ENCODE assay signal across 8 cellular contexts in the genomic region with DNA sequence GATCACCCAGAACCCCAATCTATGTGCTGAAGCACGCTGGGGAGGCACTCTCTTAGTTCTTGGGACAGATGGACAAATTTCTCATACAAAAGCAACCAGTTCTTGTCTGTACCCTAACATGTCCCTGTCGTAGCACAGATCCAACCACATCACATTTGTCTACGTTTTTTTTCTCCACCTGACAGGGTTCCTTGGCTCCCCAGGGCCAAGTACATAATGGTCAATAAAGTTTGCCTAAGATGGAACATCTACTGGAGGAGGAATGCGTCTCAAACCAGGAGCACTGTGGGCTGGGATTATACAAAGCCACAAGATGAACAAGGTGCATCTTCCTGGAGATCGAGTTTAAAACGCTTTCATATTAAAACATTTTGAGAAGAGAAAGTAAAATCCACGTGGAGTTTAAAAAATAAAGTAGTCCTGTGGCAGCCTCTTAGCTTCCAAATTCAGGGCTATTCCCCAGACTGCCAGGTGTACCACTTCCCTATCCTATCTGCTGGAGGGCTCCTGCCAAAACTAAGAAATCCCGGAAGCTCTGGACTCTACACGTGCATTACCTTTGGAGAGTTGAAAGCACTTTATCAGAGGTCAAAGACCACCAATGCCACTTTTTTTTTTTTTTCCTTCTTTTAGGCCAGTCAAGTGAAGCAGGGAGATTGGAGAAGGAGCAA. TPM values are rescaled to one million over a fixed set of nuclear protein-coding genes. Genes with fewer than 3 reads are reported as not detected.
A peak's percentile ranks its signal among the peaks of the same experiment; 100 is the strongest.
DNase-seq lines count a peak whose midpoint lies in the region; ATAC-seq and TF ChIP-seq lines count a peak whose summit lies in the region.

No MANE protein-coding gene starts in this region.

- no peaks in the 10 kb centered on the region for H3K27me3 ChIP-seq in CD4-positive, alpha-beta memory T cell (ENCODE audit: insufficient read depth, low read length)
- no peaks in the 10 kb centered on the region for H3K27me3 ChIP-seq in Karpas-422 (ENCODE audit: low read length)
- no peaks in the 10 kb centered on the region for H3K27me3 ChIP-seq in effector memory CD4-positive, alpha-beta T cell (replicated peaks; ENCODE audit: control insufficient read depth, insufficient read depth, low read length, poor library complexity, severe bottlenecking)

- H3K4me2 ChIP-seq in Karpas-422 (ENCODE audit: low read depth, low read length, poor library complexity, severe bottlenecking), result peak overlapping the region; percentile 92

- H3K4me3 Mint-ChIP-seq in CD4-positive, alpha-beta memory T cell, result peak overlapping the region; percentile 97 to 100 (median 99)
- H3K4me3 Mint-ChIP-seq in osteocyte (ENCODE audit: unreplicated experiment), result peak overlapping the region; percentile 96

- H4K20me1 ChIP-seq in Karpas-422 (ENCODE audit: insufficient read depth, low read depth, low read length), result peaks cover 20% of the 10 kb centered on the region; the same call in 1 of the 2 replicates

- H3K9ac ChIP-seq in Karpas-422 (ENCODE audit: low read length), result peak overlapping the region; percentile 85

- peak overlapping the region; percentile 92 for H3K27ac ChIP-seq in CD4-positive, alpha-beta memory T cell (ENCODE audit: low read depth, low read length)
- peak overlapping the region; percentile 95 for H3K27ac ChIP-seq in Karpas-422 (ENCODE audit: low read length)
- peak overlapping the region; percentile 95 for H3K27ac ChIP-seq in effector memory CD4-positive, alpha-beta T cell (ENCODE audit: insufficient read depth, low read length, poor library complexity, severe bottlenecking)

- peaks cover 60% of the 10 kb centered on the region for H3K4me1 ChIP-seq in CD4-positive, alpha-beta memory T cell (ENCODE audit: insufficient read depth, low read length)
- H3K4me1 ChIP-seq in Karpas-422 (ENCODE audit: low read length), result peaks cover 65% of the 10 kb centered on the region
- H3K4me1 ChIP-seq in effector memory CD4-positive, alpha-beta T cell (ENCODE audit: control insufficient read depth, insufficient read depth, low read length, poor library complexity, severe bottlenecking), result peaks cover 49% of the 10 kb centered on the region

- H3K4me1 Mint-ChIP-seq in CD4-positive, alpha-beta memory T cell, result peaks cover 39 to 77% (median 51%) of the 10 kb centered on the region in 4 donors
- peaks cover 41% of the 10 kb centered on the region for H3K4me1 Mint-ChIP-seq in osteocyte (ENCODE audit: unreplicated experiment)

- peaks cover 3 to 37% of the 10 kb centered on the region in 2 donors for H3K36me3 Mint-ChIP-seq in CD4-positive, alpha-beta memory T cell
- peaks cover 1% of the 10 kb centered on the region for H3K36me3 Mint-ChIP-seq in osteocyte (ENCODE audit: unreplicated experiment)

- H3K27me3 Mint-ChIP-seq in CD4-positive, alpha-beta memory T cell, result no peaks in the 10 kb centered on the region
- no peaks in the 10 kb centered on the region for H3K27me3 Mint-ChIP-seq in osteocyte (ENCODE audit: unreplicated experiment)

- POLR2A ChIA-PET in CD4-positive, alpha-beta memory T cell (lab: Charles Lee; ENCODE audit: partially characterized antibody), result interaction anchor here (0.6 to 6.9 kb wide), 15 partner anchors 14 to 658 kb away, joined by 3 to 189 read pairs (median 13); partner anchors contain the start of genes DBF4, DMTF1, ELAPOR2 and SLC25A40

- peaks cover 0 to 2% (median 0%) of the 10 kb centered on the region in 8 donors for H3K9me3 Mint-ChIP-seq in CD4-positive, alpha-beta memory T cell
- H3K9me3 Mint-ChIP-seq in osteocyte (ENCODE audit: unreplicated experiment), result no peaks in the 10 kb centered on the region

- H3K36me3 ChIP-seq in CD4-positive, alpha-beta memory T cell (ENCODE audit: insufficient read depth, low read length), result no peaks in the 10 kb centered on the region
- peaks cover 8% of the 10 kb centered on the region; the same call in 1 of the 2 replicates for H3K36me3 ChIP-seq in Karpas-422 (ENCODE audit: insufficient read depth, low read length)
- no peaks in the 10 kb centered on the region for H3K36me3 ChIP-seq in effector memory CD4-positive, alpha-beta T cell (ENCODE audit: control insufficient read depth, insufficient read depth, low read length)

- peak overlapping the region; percentile 83 to 99 for H3K4me3 ChIP-seq in CD4-positive, alpha-beta memory T cell (ENCODE audit: low read length in 2 of 2)
- peak overlapping the region; percentile 83 for H3K4me3 ChIP-seq in Karpas-422 (ENCODE audit: low read length)
- peak overlapping the region; percentile 97 for H3K4me3 ChIP-seq in effector memory CD4-positive, alpha-beta T cell (ENCODE audit: insufficient read depth, low read depth, low read length, poor library complexity, severe bottlenecking)

- peak overlapping the region; percentile 98 to 100 (median 99) for H3K27ac Mint-ChIP-seq in CD4-positive, alpha-beta memory T cell
- peak overlapping the region; percentile 53 for H3K27ac Mint-ChIP-seq in osteocyte (ENCODE audit: unreplicated experiment)

- no peak for TF ChIP-seq CTCF in osteocyte (IDR thresholded peaks at IDR 0.05)

- no peak for ATAC-seq in HG02938 (IDR thresholded peaks at IDR 0.05; ENCODE audit: unreplicated experiment)

- no peak overlapping the region for H2AFZ ChIP-seq in Karpas-422 (ENCODE audit: low read length)

- DNase-seq in CD4-positive, alpha-beta memory T cell, result no peak
- no peak for DNase-seq in Karpas-422
- DNase-seq in effector memory CD4-positive, alpha-beta T cell, result no peak
- no peak for DNase-seq in osteocyte (ENCODE audit: extremely low spot score, unreplicated experiment)
- no peak for DNase-seq in NCI-H2081 (lab: John Stamatoyannopoulos, UW)
- no peak for DNase-seq in hippocampal formation (lab: John Stamatoyannopoulos, UW)
- DNase-seq in NCI-H69 (lab: John Stamatoyannopoulos, UW), result no peak

- H3K79me2 ChIP-seq in Karpas-422 (ENCODE audit: low read length), result peaks cover 70% of the 10 kb centered on the region

- H3K9me2 ChIP-seq in Karpas-422 (replicated peaks; ENCODE audit: insufficient read depth, low read length), result no peaks in the 10 kb centered on the region

- H3K9me3 ChIP-seq in CD4-positive, alpha-beta memory T cell (ENCODE audit: control insufficient read depth in 1 of 2, low read length in 2 of 2), result no peaks in the 10 kb centered on the region
- no peaks in the 10 kb centered on the region for H3K9me3 ChIP-seq in Karpas-422 (ENCODE audit: low read length)
- H3K9me3 ChIP-seq in effector memory CD4-positive, alpha-beta T cell (ENCODE audit: control insufficient read depth, low read length), result no peaks in the 10 kb centered on the region

- CTCF ChIA-PET in CD4-positive, alpha-beta memory T cell (lab: Charles Lee; ENCODE audit: partially characterized antibody), result interaction anchor here (0.9 to 3.2 kb wide), 6 partner anchors 18 to 239 kb away, joined by 3 to 13 read pairs (median 7); partner anchors contain the start of gene DMTF1

- intact Hi-C loops in CD4-positive, alpha-beta memory T cell (cut with micrococcal nuclease), result loop anchor here (2.0 to 10.0 kb wide), 6 partner anchors 17 to 997 kb away; partner anchors contain the start of genes DBF4, ELAPOR2 and SLC25A40

RNA-seq across cellular contexts. Expression of gene TMEM243, which starts 1.4 kb away (rescaled TPM):
- 100 to 1,000 TPM; 103 to 105 TPM for total RNA-seq in CD4-positive, alpha-beta memory T cell
- polyA plus RNA-seq in CD4-positive, alpha-beta memory T cell, result 10 to 100 TPM; 81.3 to 90.4 TPM
- total RNA-seq in Karpas-422 (2014; rRNA removed; shearing (Covaris generic); ENCODE audit: low replicate concordance), result 76.0 and 158 TPM in 2 replicates
- total RNA-seq in osteocyte, result 23.0 and 23.1 TPM in 2 replicates
